In genomic region chr5:114324282-114324681, GRCh38 we compare ENCODE assay signal across 32 cellular contexts. TPM values are rescaled to one million over a fixed set of nuclear protein-coding genes. Genes with fewer than 3 reads are reported as not detected.
"Had no signal": no experiment of that assay in that cellular context is flagged by ENCODE, and none has a peak within 500 bp of the region (broad histone marks: within the 10 kb centered on the region; RNA-seq: fewer than 3 reads in every experiment).

No MANE protein-coding gene starts in this region.

- H3K4me3 ChIP-seq: adrenal gland, Peyer's patch, SJSA1 had no signal

- H3K27ac ChIP-seq: adrenal gland, KMS-11, Peyer's patch, SJSA1 had no signal

- H3K4me1 ChIP-seq: adrenal gland, Peyer's patch had no signal

- DNase-seq: activated CD4-positive, alpha-beta T cell treated with anti-CD3 and anti-CD28 coated beads, Interleukin-2, amount 10 ng/mL, durations not matched to agents 24 days and 14 days; activated CD4-positive, alpha-beta T cell treated with anti-CD3 and anti-CD28 coated beads, Interleukin-2, amount 50 U/mL, for 4 hours; activated CD8-positive, alpha-beta T cell treated with anti-CD3 and anti-CD28 coated beads for 36 hours; activated gamma-delta T cell; activated naive CD4-positive, alpha-beta T cell treated with Interleukin-2 at 50 U/mL for 16 hours; activated T-cell treated with anti-CD3 and anti-CD28 coated beads, Interleukin-2, amount 50 U/mL, for 1 hour; activated T-cell treated with anti-CD3 and anti-CD28 coated beads, Interleukin-2, amount 50 U/mL, for 72 hours; adrenal gland; MM.1S; MV-4-11; NCI-H1092; NCI-H1436 treated with DMSO at 0.1 percent for 48 hours; NCI-H1694 treated with DMSO at 0.1 percent for 48 hours; NCI-H2029; NCI-H510A; NCI-H526; NCI-H748 treated with DMSO at 0.1 percent for 48 hours; NK-92 treated with Interleukin-12 subunit alpha and Interleukin-12 subunit beta, amount 100 ng/mL, for 24 hours; PC-3; Peyer's patch; RPMI8226; SHP77 treated with DMSO at 0.1 percent for 48 hours; SK-N-SH had no signal

- H3K9ac ChIP-seq: KMS-11, SK-N-SH had no signal

- H3K27me3 Mint-ChIP-seq: activated CD4-positive, alpha-beta T cell treated with anti-CD3 and anti-CD28 coated beads, Interleukin-2, amount 10 ng/mL, durations not matched to agents 24 days and 14 days; activated CD8-positive, alpha-beta T cell treated with anti-CD3 and anti-CD28 coated beads for 36 hours; activated naive CD4-positive, alpha-beta T cell treated with anti-CD3 and anti-CD28 coated beads, Interleukin-2, amount 50 U/mL, for 24 hours; activated T-helper 17 cell treated with anti-CD3 and anti-CD28 coated beads, Interleukin-2, amount 50 U/mL, for 72 hours; brain had no signal

- H3K36me3 Mint-ChIP-seq: activated naive CD4-positive, alpha-beta T cell treated with anti-CD3 and anti-CD28 coated beads, Interleukin-2, amount 50 U/mL, for 24 hours; brain had no signal

- H3K9me3 ChIP-seq: adrenal gland, Peyer's patch, SJSA1, SK-N-SH had no signal

- H3K27ac Mint-ChIP-seq: activated CD4-positive, alpha-beta T cell treated with anti-CD3 and anti-CD28 coated beads, Interleukin-2, amount 10 ng/mL, durations not matched to agents 24 days and 14 days; activated CD8-positive, alpha-beta T cell treated with anti-CD3 and anti-CD28 coated beads for 36 hours; activated T-cell treated with anti-CD3 and anti-CD28 coated beads, Interleukin-2, amount 50 U/mL, for 72 hours; activated T-helper 17 cell treated with anti-CD3 and anti-CD28 coated beads, Interleukin-2, amount 50 U/mL, for 72 hours; brain; T-helper 1 cell treated with Interleukin-12 subunit alpha and Interleukin-12 subunit beta and Interleukin-4 antibody, amounts not matched to agents 30 μg/mL and 1 μg/mL, for 36 hours; T-helper 2 cell treated with Interferon-gamma antibody and Interleukin-4, amounts not matched to agents 5 μg/mL and 100 μg/mL, for 36 hours had no signal

- H3K4me1 Mint-ChIP-seq: activated CD4-positive, alpha-beta T cell treated with anti-CD3 and anti-CD28 coated beads, Interleukin-2, amount 10 ng/mL, durations not matched to agents 24 days and 14 days; activated naive CD4-positive, alpha-beta T cell treated with anti-CD3 and anti-CD28 coated beads, Interleukin-2, amount 50 U/mL, for 24 hours; activated T-helper 17 cell treated with anti-CD3 and anti-CD28 coated beads, Interleukin-2, amount 50 U/mL, for 72 hours had no signal

- H3K4me2 ChIP-seq: KMS-11, SK-N-SH had no signal

- H3K27me3 ChIP-seq: adrenal gland, Peyer's patch, SJSA1 had no signal

- H3K36me3 ChIP-seq: adrenal gland, Peyer's patch, SJSA1 had no signal

- H3K4me3 Mint-ChIP-seq: activated CD4-positive, alpha-beta T cell treated with anti-CD3 and anti-CD28 coated beads, Interleukin-2, amount 10 ng/mL, durations not matched to agents 24 days and 14 days; activated CD8-positive, alpha-beta T cell treated with anti-CD3 and anti-CD28 coated beads for 36 hours; activated naive CD4-positive, alpha-beta T cell treated with anti-CD3 and anti-CD28 coated beads, Interleukin-2, amount 50 U/mL, for 24 hours; activated T-cell treated with anti-CD3 and anti-CD28 coated beads, Interleukin-2, amount 50 U/mL, for 72 hours; activated T-helper 17 cell treated with anti-CD3 and anti-CD28 coated beads, Interleukin-2, amount 50 U/mL, for 72 hours; brain; T-helper 1 cell treated with Interleukin-12 subunit alpha and Interleukin-12 subunit beta and Interleukin-4 antibody, amounts not matched to agents 30 μg/mL and 1 μg/mL, for 36 hours; T-helper 2 cell treated with Interferon-gamma antibody and Interleukin-4, amounts not matched to agents 5 μg/mL and 100 μg/mL, for 36 hours had no signal

- ATAC-seq: activated CD8-positive, alpha-beta T cell treated with anti-CD3 and anti-CD28 coated beads for 36 hours; activated T-cell treated with anti-CD3 and anti-CD28 coated beads, Interleukin-2, amount 50 U/mL, for 72 hours; activated T-helper 17 cell treated with anti-CD3 and anti-CD28 coated beads, Interleukin-2, amount 50 U/mL, for 72 hours; PC-3 had no signal

- H3K9me3 Mint-ChIP-seq: activated CD4-positive, alpha-beta T cell treated with anti-CD3 and anti-CD28 coated beads, Interleukin-2, amount 10 ng/mL, durations not matched to agents 24 days and 14 days; activated CD8-positive, alpha-beta T cell treated with anti-CD3 and anti-CD28 coated beads for 36 hours; activated T-helper 17 cell treated with anti-CD3 and anti-CD28 coated beads, Interleukin-2, amount 50 U/mL, for 72 hours; T-helper 1 cell treated with Interleukin-12 subunit alpha and Interleukin-12 subunit beta and Interleukin-4 antibody, amounts not matched to agents 30 μg/mL and 1 μg/mL, for 36 hours; T-helper 2 cell treated with Interferon-gamma antibody and Interleukin-4, amounts not matched to agents 5 μg/mL and 100 μg/mL, for 36 hours had no signal

RNA-seq across cellular contexts. Expression of gene KCNN2, which starts 37.6 kb away (rescaled TPM):
- total RNA-seq: activated CD4-positive, alpha-beta T cell treated with anti-CD3 and anti-CD28 coated beads, Interleukin-2, amount 10 ng/mL, durations not matched to agents 24 days and 14 days; activated CD8-positive, alpha-beta memory T cell treated with anti-CD3 and anti-CD28 coated beads for 36 hours; activated CD8-positive, alpha-beta T cell treated with anti-CD3 and anti-CD28 coated beads for 36 hours; activated T-cell treated with anti-CD3 and anti-CD28 coated beads, Interleukin-2, amount 50 U/mL, for 72 hours; activated T-helper 17 cell treated with anti-CD3 and anti-CD28 coated beads, Interleukin-2, amount 50 U/mL, for 72 hours; bronchial epithelial cell had no signal
- polyA plus RNA-seq: SK-N-SH had no signal
